Comparison of ENCODE assay signal across 1 cellular context in the genomic region with DNA sequence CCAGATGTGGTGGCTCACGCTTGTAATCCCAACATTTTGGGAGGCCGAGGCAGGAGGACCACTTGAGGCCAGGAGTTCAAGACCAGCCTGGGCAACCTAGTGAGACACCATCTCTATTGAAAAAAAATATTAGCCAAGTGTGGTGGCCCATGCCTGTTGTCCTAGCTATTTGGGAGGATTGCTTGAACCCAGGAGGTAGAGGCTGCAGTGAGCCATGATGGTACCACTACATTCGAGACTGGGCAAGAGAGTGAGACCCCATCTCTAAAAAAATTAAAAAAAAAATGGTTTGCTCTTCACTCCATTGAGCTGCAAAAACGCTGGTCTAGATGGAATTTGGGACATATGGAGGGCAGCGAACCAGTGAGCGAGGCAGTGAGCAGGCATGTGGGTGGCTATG.
TF ChIP-seq lines count a peak whose summit lies in the region.

No MANE protein-coding gene starts in this region.

TF ChIP-seq in K562, 482 proteins besides CTCF, POLR2A, EP300 and RAD21:
- TF ChIP-seq RAD51 (IDR thresholded peaks at IDR 0.05; ENCODE audit: borderline replicate concordance, low read depth) (no peak), ZNF121 (CRISPR knock-in tag; conservative IDR thresholded peaks at IDR 0.05) (peak; percentile 39; the same call in 1 of the 2 replicates), NFE2L1 (tag; IDR thresholded peaks at IDR 0.05; ENCODE audit: borderline replicate concordance, low read depth) (no peak), HIVEP1 (CRISPR knock-in tag; IDR thresholded peaks at IDR 0.05) (no peak), KLF10 (CRISPR knock-in tag; IDR thresholded peaks at IDR 0.05) (no peak), ZNF436 (CRISPR knock-in tag; IDR thresholded peaks at IDR 0.05) (no peak)
